ENCODE assay signal across 8 cellular contexts in the genomic region with DNA sequence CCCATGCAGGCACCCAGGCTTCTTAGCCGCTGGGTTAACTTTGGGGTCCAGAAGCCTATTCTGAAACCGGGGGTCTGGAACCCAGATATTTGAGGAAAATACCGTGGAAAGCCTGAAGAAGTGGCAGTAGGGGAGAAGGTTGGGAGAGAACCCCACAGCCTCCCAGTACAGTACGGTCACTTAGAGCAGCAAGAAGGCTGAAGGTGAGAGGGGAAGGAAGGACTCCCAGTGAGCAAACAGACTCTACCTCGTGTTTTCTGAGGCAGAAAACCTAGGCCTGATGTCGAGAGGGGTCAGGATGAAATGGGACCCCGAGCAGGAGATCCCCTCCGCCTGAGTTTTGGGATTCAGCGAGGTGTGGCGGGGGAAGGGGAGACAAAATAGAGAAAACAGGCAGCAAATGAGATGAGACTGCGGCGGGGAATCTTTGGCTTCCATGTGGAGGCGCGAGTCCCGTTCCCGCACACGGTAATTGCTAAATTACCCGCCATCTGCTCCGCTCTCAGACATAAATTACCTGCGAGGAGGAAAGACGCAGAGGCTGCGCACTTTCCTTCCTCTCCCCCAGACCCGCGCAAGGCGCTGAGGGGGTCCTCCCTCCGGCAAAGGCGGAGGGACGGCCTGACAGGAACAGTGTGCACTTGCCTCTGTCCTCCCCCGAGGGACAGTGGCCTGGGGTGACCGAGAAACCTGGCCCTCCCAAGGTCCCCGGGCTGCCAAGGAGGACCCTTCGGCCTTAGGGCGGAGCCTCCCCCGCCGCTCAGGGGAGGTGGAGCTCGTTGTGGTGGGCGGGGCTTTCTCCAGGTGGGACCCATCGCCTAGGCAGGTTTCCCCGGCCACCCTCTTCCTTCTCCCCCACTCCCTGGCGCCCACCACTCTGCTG. TPM values are rescaled to one million over a fixed set of nuclear protein-coding genes. Genes with fewer than 3 reads are reported as not detected.
DNase-seq lines count a peak whose midpoint lies in the region; ATAC-seq, FAIRE-seq and TF ChIP-seq lines count a peak whose summit lies in the region.

No MANE protein-coding gene starts in this region.

- intact Hi-C loops in left colon (cut with DNase I, micrococcal nuclease) (no loop called here), thyroid gland (cut with DNase I) (no loop called here)

- H3K36me3 ChIP-seq in thyroid gland = no peaks in the 10 kb centered on the region

- peaks cover 8 to 21% of the 10 kb centered on the region in 2 donors for H3K4me1 ChIP-seq in thyroid gland

- H3K27me3 ChIP-seq in thyroid gland = peaks cover 12% of the 10 kb centered on the region

- H3K4me3 ChIP-seq in thyroid gland (replicated peaks in 1 of 3) = no peak overlapping the region

- WGBS in thyroid gland, 2 donors = 24 to 34% methylated on average over 22 to 34 of the region's 40 CpGs

- peak; percentile 63 for ATAC-seq in left colon
- no peak for ATAC-seq in GM21529 (IDR thresholded peaks at IDR 0.05; ENCODE audit: unreplicated experiment)

- DNase-seq in activated gamma-delta T cell treated with Interleukin-2 at 50 U/mL for 16 hours = peak; percentile 36
- DNase-seq in activated gamma-delta T cell (lab: John Stamatoyannopoulos, UW) = no peak
- peak; percentile 31 for DNase-seq in activated effector memory CD4-positive, alpha-beta T cell treated with Interleukin-2 at 50 U/mL for 16 hours
- DNase-seq in left colon = peak in 1 of 2 donors; percentile 47
- peak; percentile 53 to 59 for DNase-seq in thyroid gland
- no peak for DNase-seq in globus pallidus (ENCODE audit: low spot score)
- DNase-seq in RCC 7860 (ENCODE audit: low spot score) = no peak

- H3K27ac ChIP-seq in thyroid gland = no peak overlapping the region

- no peak for TF ChIP-seq CTCF in thyroid gland (IDR thresholded peaks at IDR 0.05)

- TF ChIP-seq POLR2A in thyroid gland (IDR thresholded peaks at IDR 0.05) = no peak

- no peak for FAIRE-seq in RCC 7860 (lab: Jason Lieb, UNC)

- H3K9me3 ChIP-seq in thyroid gland = no peaks in the 10 kb centered on the region

RNA-seq across cellular contexts. Expression of a gene that starts 10.9 kb away (rescaled TPM):
- total RNA-seq in left colon (10 to 100 TPM; 65.0 to 91.0 TPM), thyroid gland (100 to 1,000 TPM; 153 to 212 (median 155) TPM)

RNA-seq across cellular contexts. Expression of a gene that starts 13.6 kb away (rescaled TPM):
- total RNA-seq in left colon (not detected), thyroid gland (not detected)

Comparison
In these comparisons a context has a peak if more than half of its experiments do, and no peak if none do; other contexts are left out.
1. DNase-seq: peak in activated gamma-delta T cell treated with Interleukin-2 at 50 U/mL for 16 hours (single experiment), activated effector memory CD4-positive, alpha-beta T cell treated with Interleukin-2 at 50 U/mL for 16 hours (single experiment) and thyroid gland (2 of 2); none in activated gamma-delta T cell (single experiment), globus pallidus (single experiment) and RCC 7860 (single experiment).